ENCODE assay signal across 18 cellular contexts in the genomic region with DNA sequence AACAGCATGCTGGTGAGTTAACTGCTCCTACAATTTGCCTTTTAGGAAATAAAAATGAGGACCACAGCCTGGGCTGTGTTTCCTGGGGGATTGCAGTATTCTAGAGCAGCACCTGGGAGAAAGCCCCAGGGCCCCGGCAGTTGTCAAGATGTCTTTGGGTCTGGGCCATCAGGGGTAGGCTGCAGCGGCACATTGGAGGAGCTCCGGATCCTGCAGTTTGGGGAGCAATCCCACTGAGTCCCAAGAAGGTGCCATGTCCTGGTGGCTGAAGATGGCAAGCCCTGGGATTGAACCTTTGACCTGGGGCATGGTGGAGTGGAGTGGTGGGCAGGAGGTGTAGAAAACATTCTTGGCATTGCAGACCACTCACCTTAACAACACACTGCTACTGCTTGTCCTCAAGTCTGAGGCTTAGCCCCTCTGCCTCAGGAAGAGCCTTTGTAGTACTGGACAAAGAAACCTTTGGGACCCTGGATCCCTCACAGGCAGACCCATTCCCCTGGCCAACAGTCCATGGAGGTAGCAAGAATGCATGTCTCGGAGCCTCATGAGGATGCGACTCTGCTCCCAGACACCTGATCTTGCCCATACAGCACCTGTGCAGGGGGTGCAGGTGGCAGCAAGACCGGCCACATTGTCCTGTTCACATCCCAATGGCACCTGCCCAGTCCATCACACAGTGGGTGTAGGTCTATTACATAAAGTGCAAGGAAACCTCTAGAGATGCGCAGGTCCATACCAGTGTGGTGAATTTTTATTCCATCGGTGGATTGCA.
DNase-seq lines count a peak whose midpoint lies in the region; ATAC-seq, FAIRE-seq and TF ChIP-seq lines count a peak whose summit lies in the region.
"Had no signal": no experiment of that assay in that cellular context is flagged by ENCODE, and none has a peak within 500 bp of the region (broad histone marks: within the 10 kb centered on the region; RNA-seq: fewer than 3 reads in every experiment).

No MANE protein-coding gene starts in this region.

- H2BK20ac ChIP-seq in H9 (ENCODE audit: low read depth, low read length, poor library complexity, severe bottlenecking): no peak overlapping the region
- H2BK20ac ChIP-seq in H1 (ENCODE audit: low read length): no peak overlapping the region

- no peak overlapping the region for H3K27ac Mint-ChIP-seq in H9
- no peak overlapping the region for H3K27ac Mint-ChIP-seq in stimulated activated memory B cell treated with anti-CD40 and anti-IgM and Interleukin-4, amounts not matched to agents 10 μg/mL and 1 μg/mL and 100 μg/mL, for 72 hours
- H3K27ac Mint-ChIP-seq: B cell; CD4-positive, alpha-beta T cell; GM23338; HFFc6 had no signal

- no peak overlapping the region for H3K4ac ChIP-seq in H9 (ENCODE audit: low read depth, low read length)
- H3K4ac ChIP-seq in H1 (replicated peaks; ENCODE audit: insufficient read length, low read depth, low read length): peak overlapping the region; percentile 41

- H3K9ac ChIP-seq in H9 (ENCODE audit: extremely low read depth, insufficient read length, low read length) (no peak overlapping the region), H1 (replicated peaks in 1 of 4; ENCODE audit: extremely low read depth in 1 of 4, low read depth in 3 of 4, low read length in 3 of 4) (no peak overlapping the region; a peak in 1 of 7 replicates), MM.1S (ENCODE audit: low read length) (no peak overlapping the region)

- WGBS in H9 (ENCODE audit: extremely low coverage, insufficient read length, low lambda C conversion rate): no CpG with 5 or more reads among the region's 8 CpGs
- WGBS in H1 (ENCODE audit: extremely low coverage in 1 of 2, insufficient coverage in 1 of 2, insufficient read length in 1 of 2, insufficient replicate concordance in 2 of 2, low coverage in 1 of 2, low lambda C conversion rate in 2 of 2, missing lambda C conversion rate in 1 of 2), 2 experiments: 94% methylated on average over 8 of the region's 8 CpGs; no CpG with 5 or more reads in 1 of the 2 experiments

- H2BK5ac ChIP-seq in H9 (ENCODE audit: insufficient read length, low read length) (no peak overlapping the region), H1 (ENCODE audit: low read depth, low read length) (peak overlapping the region; percentile 56; the same call in 1 of the 2 replicates)

- H3K9me2 ChIP-seq in MM.1S (replicated peaks; ENCODE audit: insufficient read depth, low read length): no peaks in the 10 kb centered on the region

- H3K9me3 ChIP-seq in H9 (ENCODE audit: control insufficient read depth, low read depth, low read length) (no peaks in the 10 kb centered on the region), H1 (ENCODE audit: insufficient read depth in 2 of 2, low read depth in 1 of 2, low read length in 1 of 2) (no peaks in the 10 kb centered on the region), osteoblast (ENCODE audit: low read depth, low read length) (no peaks in the 10 kb centered on the region), mucosa of descending colon (peaks cover 16% of the 10 kb centered on the region), MM.1S (replicated peaks; ENCODE audit: insufficient read depth, low read length) (no peaks in the 10 kb centered on the region)

- H3K4me1 ChIP-seq in H9 (ENCODE audit: insufficient read depth, low read length): peaks cover 4% of the 10 kb centered on the region; the same call in 1 of the 2 replicates
- peaks cover 2 to 10% (median 4%) of the 10 kb centered on the region in 4 experiments for H3K4me1 ChIP-seq in H1 (replicated peaks in 1 of 4; ENCODE audit: control insufficient read depth in 3 of 4, insufficient read depth in 4 of 4, low read length in 3 of 4)
- H3K4me1 ChIP-seq in osteoblast (ENCODE audit: insufficient read depth, low read length): no peaks in the 10 kb centered on the region
- H3K4me1 ChIP-seq in mucosa of descending colon (ENCODE audit: low read depth): no peaks in the 10 kb centered on the region
- H3K4me1 ChIP-seq in MM.1S (ENCODE audit: low read length): no peaks in the 10 kb centered on the region

- H3K4me3 ChIP-seq in H1 (ENCODE audit: extremely low read depth in 1 of 4, insufficient read depth in 2 of 4, low read depth in 3 of 4, low read length in 4 of 4): no peak overlapping the region
- no peak overlapping the region for H3K4me3 ChIP-seq in osteoblast (ENCODE audit: insufficient read depth, low read length)
- no peak overlapping the region for H3K4me3 ChIP-seq in mucosa of descending colon
- H3K4me3 ChIP-seq in MM.1S (ENCODE audit: low read length): no peak overlapping the region
- H3K4me3 ChIP-seq: GM23338 had no signal

- H4K8ac ChIP-seq in H9 (replicated peaks; ENCODE audit: insufficient read length, low read depth, low read length): no peak overlapping the region
- H4K8ac ChIP-seq in H1 (ENCODE audit: extremely low read depth, insufficient read depth, low read length): no peak overlapping the region

- peak; percentile 36 for ATAC-seq in stimulated activated memory B cell treated with anti-CD40 and anti-IgM and Interleukin-4, amounts not matched to agents 10 μg/mL and 1 μg/mL and 100 μg/mL, for 72 hours
- ATAC-seq in omental fat pad (ENCODE audit: low FRiP score): no peak
- no peak for ATAC-seq in mucosa of descending colon
- ATAC-seq: GM23338 had no signal

- H3K23ac ChIP-seq in H9 (ENCODE audit: insufficient read length, low read depth, low read length): no peak overlapping the region
- no peak overlapping the region for H3K23ac ChIP-seq in H1 (ENCODE audit: insufficient read length)

- H4K20me1 ChIP-seq in H9 (ENCODE audit: control insufficient read depth, insufficient read depth, insufficient read length) (no peaks in the 10 kb centered on the region), H1 (replicated peaks in 1 of 2; ENCODE audit: control insufficient read depth in 1 of 2, insufficient read depth in 2 of 2, low read length in 2 of 2) (no peaks in the 10 kb centered on the region), osteoblast (ENCODE audit: insufficient read depth, low read length) (no peaks in the 10 kb centered on the region), MM.1S (ENCODE audit: insufficient read depth, low read length) (no peaks in the 10 kb centered on the region)

- H3K4me2 ChIP-seq in H9 (ENCODE audit: insufficient read depth, insufficient read length, low read length) (no peak overlapping the region), H1 (ENCODE audit: insufficient read depth in 1 of 2, low read depth in 2 of 2, low read length in 2 of 2) (no peak overlapping the region), osteoblast (ENCODE audit: insufficient read depth, low read length) (no peak overlapping the region), MM.1S (ENCODE audit: low read depth, low read length) (no peak overlapping the region)
- H3K4me2 ChIP-seq: GM23338 had no signal

- H3K79me2 ChIP-seq in H9 (ENCODE audit: insufficient read depth, low read length): no peaks in the 10 kb centered on the region
- no peaks in the 10 kb centered on the region for H3K79me2 ChIP-seq in H1 (ENCODE audit: control insufficient read depth in 1 of 2, insufficient read depth in 2 of 2, low read length in 2 of 2)
- no peaks in the 10 kb centered on the region for H3K79me2 ChIP-seq in osteoblast (ENCODE audit: insufficient read depth, low read length)
- no peaks in the 10 kb centered on the region for H3K79me2 ChIP-seq in MM.1S (ENCODE audit: low read length)

- DNase-seq in H9: peak; percentile 13
- DNase-seq in H1 (ENCODE audit: low read depth in 1 of 2, low spot score in 2 of 2): peak in 1 of 2 experiments; percentile 28
- peak; percentile 18 for DNase-seq in osteoblast (ENCODE audit: insufficient read length, low spot score, missing footprints)
- no peak for DNase-seq in omental fat pad (ENCODE audit: low spot score)
- DNase-seq in mucosa of descending colon: no peak
- DNase-seq in frontal cortex (ENCODE audit: low spot score in 2 of 2): no peak
- DNase-seq in MM.1S: no peak
- DNase-seq: C1 segment of cervical spinal cord; Calu3; CD4-positive, alpha-beta T cell; DMS 273 treated with DMSO at 0.1 percent for 48 hours; HCEC 1CT; HFFc6 had no signal

- H3K79me1 ChIP-seq in H9 (ENCODE audit: insufficient read depth, low read depth, low read length, poor library complexity, severe bottlenecking) (no peaks in the 10 kb centered on the region), H1 (ENCODE audit: low read depth, low read length) (no peaks in the 10 kb centered on the region)

- no peaks in the 10 kb centered on the region for H3K23me2 ChIP-seq in H9 (ENCODE audit: insufficient read length, low read depth, low read length, poor library complexity, severe bottlenecking)
- H3K23me2 ChIP-seq in H1 (ENCODE audit: low read depth, low read length): peaks cover 3% of the 10 kb centered on the region; the same call in 1 of the 2 replicates

- intact Hi-C loops in mucosa of descending colon (cut with DNase I, micrococcal nuclease): no loop called here

- H2AK5ac ChIP-seq in H9 (ENCODE audit: insufficient read length, low read length) (no peak overlapping the region), H1 (ENCODE audit: low read depth, low read length) (peak overlapping the region; percentile 75; the same call in 1 of the 2 replicates)

- H3K27me3 ChIP-seq in H9 (ENCODE audit: insufficient read depth, low read length) (no peaks in the 10 kb centered on the region), H1 (replicated peaks in 1 of 4; ENCODE audit: control insufficient read depth in 3 of 4, extremely low read depth in 1 of 4, insufficient read depth in 3 of 4, low read length in 3 of 4) (peaks cover 0 to 2% (median 0%) of the 10 kb centered on the region in 4 experiments; a peak in 4 of 7 replicates), osteoblast (ENCODE audit: insufficient read depth, low read length) (no peaks in the 10 kb centered on the region), MM.1S (replicated peaks; ENCODE audit: insufficient read depth, low read length) (no peaks in the 10 kb centered on the region)

- H4K5ac ChIP-seq in H9 (ENCODE audit: insufficient read length, low read depth, low read length): no peak overlapping the region
- H4K5ac ChIP-seq in H1 (ENCODE audit: insufficient read length, low read depth, low read length): no peak overlapping the region

- H2BK120ac ChIP-seq in H9 (ENCODE audit: low read depth, low read length, poor library complexity, severe bottlenecking) (no peak overlapping the region), H1 (replicated peaks; ENCODE audit: low read depth, low read length) (no peak overlapping the region)

- H3K4me3 Mint-ChIP-seq in H9: no peak overlapping the region
- no peak overlapping the region for H3K4me3 Mint-ChIP-seq in stimulated activated memory B cell treated with anti-CD40 and anti-IgM and Interleukin-4, amounts not matched to agents 10 μg/mL and 1 μg/mL and 100 μg/mL, for 72 hours
- H3K4me3 Mint-ChIP-seq: B cell; CD4-positive, alpha-beta T cell; GM23338; HFFc6 had no signal

- H3K14ac ChIP-seq in H9 (ENCODE audit: insufficient read depth, low read length) (no peak overlapping the region), H1 (ENCODE audit: insufficient read length) (no peak overlapping the region)

- CTCF ChIA-PET in H1 (lab: Charles Lee; ENCODE audit: partially characterized antibody): no interaction called here

- H3K36me3 ChIP-seq in H1 (ENCODE audit: control insufficient read depth in 2 of 4, insufficient read depth in 4 of 4, low read length in 3 of 4) (no peaks in the 10 kb centered on the region), osteoblast (ENCODE audit: insufficient read depth, low read length) (no peaks in the 10 kb centered on the region), mucosa of descending colon (ENCODE audit: low read depth) (no peaks in the 10 kb centered on the region), MM.1S (replicated peaks; ENCODE audit: insufficient read depth, low read length) (no peaks in the 10 kb centered on the region)

- H4K91ac ChIP-seq in H9 (ENCODE audit: insufficient read length, low read depth, low read length): no peak overlapping the region
- H4K91ac ChIP-seq in H1 (replicated peaks; ENCODE audit: insufficient read length, low read length): no peak overlapping the region

- H2AFZ ChIP-seq in H9 (ENCODE audit: low read length): no peak overlapping the region
- no peak overlapping the region for H2AFZ ChIP-seq in H1 (ENCODE audit: low read length)
- no peak overlapping the region for H2AFZ ChIP-seq in osteoblast (ENCODE audit: low read length)
- H2AFZ ChIP-seq in MM.1S (ENCODE audit: low read length): no peak overlapping the region
- H2AFZ ChIP-seq: GM23338 had no signal

- POLR2A ChIA-PET in H1 (lab: Charles Lee; ENCODE audit: partially characterized antibody): no interaction called here

- H3K4me1 Mint-ChIP-seq in H9: peaks cover 32 to 33% of the 10 kb centered on the region in 2 experiments
- no peaks in the 10 kb centered on the region for H3K4me1 Mint-ChIP-seq in stimulated activated memory B cell treated with anti-CD40 and anti-IgM and Interleukin-4, amounts not matched to agents 10 μg/mL and 1 μg/mL and 100 μg/mL, for 72 hours
- H3K4me1 Mint-ChIP-seq: B cell had no signal

- no peak overlapping the region for H3T11ph ChIP-seq in H9 (ENCODE audit: low read length)

- H3K27ac ChIP-seq in H9 (ENCODE audit: insufficient read length, low read depth, low read length): no peak overlapping the region
- H3K27ac ChIP-seq in H1 (ENCODE audit: low read depth, low read length): no peak overlapping the region
- no peak overlapping the region for H3K27ac ChIP-seq in osteoblast (ENCODE audit: low read depth, low read length)
- H3K27ac ChIP-seq in MM.1S (ENCODE audit: low read length): no peak overlapping the region
- H3K27ac ChIP-seq: HL-60 had no signal

- no peak for TF ChIP-seq EP300 in H1 (IDR thresholded peaks at IDR 0.05; ENCODE audit: borderline replicate concordance in 1 of 2, low read depth in 2 of 2, low read length in 2 of 2)

- H2BK15ac ChIP-seq in H9 (ENCODE audit: low read depth, low read length) (no peak overlapping the region), H1 (ENCODE audit: low read length) (peak overlapping the region; percentile 81)

- H3K56ac ChIP-seq in H9 (ENCODE audit: insufficient read length, low read depth, low read length) (no peak overlapping the region), H1 (replicated peaks; ENCODE audit: insufficient read length, low read depth, low read length) (no peak overlapping the region)

- H3K18ac ChIP-seq in H9 (ENCODE audit: insufficient read length, low read depth, low read length) (no peak overlapping the region), H1 (ENCODE audit: extremely low read depth, low read length) (no peak overlapping the region)

- H2BK12ac ChIP-seq in H9 (ENCODE audit: insufficient read length, low read depth, low read length): no peak overlapping the region
- peak overlapping the region; percentile 17; the same call in 1 of the 2 replicates for H2BK12ac ChIP-seq in H1 (ENCODE audit: low read depth, low read length)

- H3K9me3 Mint-ChIP-seq in H9: no peaks in the 10 kb centered on the region; a peak in 2 of 5 replicates
- peaks cover 6% of the 10 kb centered on the region for H3K9me3 Mint-ChIP-seq in stimulated activated memory B cell treated with anti-CD40 and anti-IgM and Interleukin-4, amounts not matched to agents 10 μg/mL and 1 μg/mL and 100 μg/mL, for 72 hours
- H3K9me3 Mint-ChIP-seq: GM23338 had no signal

- FAIRE-seq in H1 (lab: Jason Lieb, UNC) (no peak), frontal cortex (lab: Jason Lieb, UNC) (no peak)
- FAIRE-seq: A204.1 had no signal

- no peaks in the 10 kb centered on the region for H3F3A ChIP-seq in MM.1S (ENCODE audit: insufficient read depth, low read length)

- TF ChIP-seq RAD21 in H1 (IDR thresholded peaks at IDR 0.05 in 1 of 2, conservative IDR thresholded peaks at IDR 0.05 in 1 of 2; ENCODE audit: low read depth in 2 of 2, low read length in 2 of 2): no peak

- TF ChIP-seq CTCF in H9 (conservative IDR thresholded peaks at IDR 0.05) (no peak), H1 (IDR thresholded peaks at IDR 0.05; ENCODE audit: control extremely low read depth in 1 of 3, insufficient read depth in 1 of 3, low read depth in 1 of 3, low read length in 3 of 3) (no peak), osteoblast (IDR thresholded peaks at IDR 0.05; ENCODE audit: extremely low read depth, low read depth, low read length) (no peak), omental fat pad (IDR thresholded peaks at IDR 0.05) (no peak), mucosa of descending colon (IDR thresholded peaks at IDR 0.05) (no peak), MM.1S (IDR thresholded peaks at IDR 0.05; ENCODE audit: low read length) (no peak)

- no peaks in the 10 kb centered on the region; a peak in 2 of 7 replicates for H3K36me3 Mint-ChIP-seq in H9 (ENCODE audit: insufficient read depth in 1 of 3, low read depth in 3 of 3)
- H3K36me3 Mint-ChIP-seq in stimulated activated memory B cell treated with anti-CD40 and anti-IgM and Interleukin-4, amounts not matched to agents 10 μg/mL and 1 μg/mL and 100 μg/mL, for 72 hours: no peaks in the 10 kb centered on the region

- TF ChIP-seq POLR2A in H1 (IDR thresholded peaks at IDR 0.05; ENCODE audit: control extremely low read depth in 1 of 2, low read depth in 2 of 2, low read length in 2 of 2): no peak

- H3K27me3 Mint-ChIP-seq in H9 (ENCODE audit: low read depth): no peaks in the 10 kb centered on the region
- H3K27me3 Mint-ChIP-seq in stimulated activated memory B cell treated with anti-CD40 and anti-IgM and Interleukin-4, amounts not matched to agents 10 μg/mL and 1 μg/mL and 100 μg/mL, for 72 hours: no peaks in the 10 kb centered on the region
- H3K27me3 Mint-ChIP-seq: B cell; CD4-positive, alpha-beta T cell had no signal

Comparison
In these comparisons a context has a peak if more than half of its experiments do, and no peak if none do; other contexts are left out.
1. DNase-seq: peak in H9 (single experiment) and osteoblast (single experiment); none in omental fat pad (single experiment), mucosa of descending colon (0 of 3), frontal cortex (0 of 2) and MM.1S (single experiment).